Comparison of ENCODE assay signal across 26 cellular contexts in genomic region chr4:187016101-187016500, GRCh38.
DNase-seq lines count a peak whose midpoint lies in the region; ATAC-seq, FAIRE-seq and TF ChIP-seq lines count a peak whose summit lies in the region.
"Had no signal": no experiment of that assay in that cellular context is flagged by ENCODE, and none has a peak within 500 bp of the region (broad histone marks: within the 10 kb centered on the region; RNA-seq: fewer than 3 reads in every experiment).

No MANE protein-coding gene starts in this region.

- H3K9me3 ChIP-seq in small intestine (ENCODE audit: control insufficient read depth, low read depth), result no peaks in the 10 kb centered on the region
- H3K9me3 ChIP-seq: A549; BE2C; BLaER1 treated with 17β-estradiol and CSF1 and Interleukin-3, amounts not matched to agents 10 nM and 100 nM had no signal

- POLR2A ChIA-PET in activated CD4-positive, alpha-beta memory T cell treated with anti-CD3 and anti-CD28 coated beads for 36 hours (lab: Charles Lee), result no interaction called here

- no peak overlapping the region for H3K27ac ChIP-seq in small intestine (ENCODE audit: low read depth in 1 of 2, low read length in 1 of 2)
- H3K27ac ChIP-seq: A549; BLaER1 treated with 17β-estradiol and CSF1 and Interleukin-3, amounts not matched to agents 10 nM and 100 nM; GM23248 had no signal

- no peak overlapping the region for H3K4me3 Mint-ChIP-seq in activated CD4-positive, alpha-beta memory T cell treated with anti-CD3 and anti-CD28 coated beads for 36 hours
- H3K4me3 Mint-ChIP-seq in natural killer cell, result no peak overlapping the region
- H3K4me3 Mint-ChIP-seq: CD14-positive monocyte; CD4-positive, alpha-beta T cell; CD8-positive, alpha-beta memory T cell had no signal

- 69 to 85% (median 78%) methylated on average over 3 of the region's 3 CpGs for WGBS in small intestine, 3 donors

- peaks cover 3% of the 10 kb centered on the region for H3K9me3 Mint-ChIP-seq in activated CD4-positive, alpha-beta memory T cell treated with anti-CD3 and anti-CD28 coated beads for 36 hours
- H3K9me3 Mint-ChIP-seq in natural killer cell, result peaks cover 20 to 23% of the 10 kb centered on the region in 2 donors

- intact Hi-C loops in activated CD4-positive, alpha-beta memory T cell treated with anti-CD3 and anti-CD28 coated beads for 36 hours (cut with micrococcal nuclease), result no loop called here
- intact Hi-C loops in natural killer cell (cut with micrococcal nuclease), result no loop called here

- H3K27me3 ChIP-seq in small intestine (ENCODE audit: control insufficient read depth in 2 of 2, insufficient read depth in 2 of 2, low read length in 2 of 2), result no peaks in the 10 kb centered on the region
- H3K27me3 ChIP-seq: BE2C; BLaER1 treated with 17β-estradiol and CSF1 and Interleukin-3, amounts not matched to agents 10 nM and 100 nM had no signal

- no peaks in the 10 kb centered on the region for H3K4me1 Mint-ChIP-seq in activated CD4-positive, alpha-beta memory T cell treated with anti-CD3 and anti-CD28 coated beads for 36 hours (ENCODE audit: low read depth)
- no peaks in the 10 kb centered on the region for H3K4me1 Mint-ChIP-seq in natural killer cell
- H3K4me1 Mint-ChIP-seq: CD14-positive monocyte; CD8-positive, alpha-beta memory T cell had no signal

- no peaks in the 10 kb centered on the region for H3K36me3 Mint-ChIP-seq in activated CD4-positive, alpha-beta memory T cell treated with anti-CD3 and anti-CD28 coated beads for 36 hours
- H3K36me3 Mint-ChIP-seq in natural killer cell, result peaks cover 14% of the 10 kb centered on the region
- H3K36me3 Mint-ChIP-seq: CD14-positive monocyte; CD8-positive, alpha-beta memory T cell had no signal

- no peak overlapping the region for H3K4me3 ChIP-seq in small intestine (ENCODE audit: low read depth in 1 of 2, low read length in 2 of 2)
- H3K4me3 ChIP-seq: A549; BLaER1 treated with 17β-estradiol and CSF1 and Interleukin-3, amounts not matched to agents 10 nM and 100 nM; GM23248 had no signal

- CTCF ChIA-PET in activated CD4-positive, alpha-beta memory T cell treated with anti-CD3 and anti-CD28 coated beads for 36 hours (lab: Charles Lee), result no interaction called here

- TF ChIP-seq CTCF in natural killer cell (IDR thresholded peaks at IDR 0.05), result no peak

- no peaks in the 10 kb centered on the region for H3K36me3 ChIP-seq in small intestine (ENCODE audit: control insufficient read depth in 2 of 2, insufficient read depth in 2 of 2, low read length in 2 of 2)
- H3K36me3 ChIP-seq: BE2C; BLaER1 treated with 17β-estradiol and CSF1 and Interleukin-3, amounts not matched to agents 10 nM and 100 nM had no signal

- ATAC-seq in natural killer cell, result no peak
- ATAC-seq: A549 had no signal

- no peak overlapping the region for H3K27ac Mint-ChIP-seq in activated CD4-positive, alpha-beta memory T cell treated with anti-CD3 and anti-CD28 coated beads for 36 hours
- H3K27ac Mint-ChIP-seq in natural killer cell, result no peak overlapping the region
- H3K27ac Mint-ChIP-seq: CD4-positive, alpha-beta T cell; CD8-positive, alpha-beta memory T cell had no signal

- FAIRE-seq in endometrium (lab: Jason Lieb, UNC), result peak; percentile 50
- no peak for FAIRE-seq in small intestine (lab: Jason Lieb, UNC)
- FAIRE-seq: A549, D721Med, G401.6, GM12892, GM19239, H1 had no signal

- H3K4me1 ChIP-seq in small intestine (ENCODE audit: control insufficient read depth in 2 of 2, insufficient read depth in 1 of 2, low read depth in 1 of 2, low read length in 1 of 2), result no peaks in the 10 kb centered on the region
- H3K4me1 ChIP-seq: A549; BE2C; BLaER1 treated with 17β-estradiol and CSF1 and Interleukin-3, amounts not matched to agents 10 nM and 100 nM had no signal

- no peaks in the 10 kb centered on the region for H3K27me3 Mint-ChIP-seq in activated CD4-positive, alpha-beta memory T cell treated with anti-CD3 and anti-CD28 coated beads for 36 hours
- no peaks in the 10 kb centered on the region for H3K27me3 Mint-ChIP-seq in natural killer cell (ENCODE audit: low read depth in 2 of 2)
- H3K27me3 Mint-ChIP-seq: CD4-positive, alpha-beta T cell; CD8-positive, alpha-beta memory T cell had no signal

- peak; percentile 22 for DNase-seq in EL
- no peak for DNase-seq in activated CD4-positive, alpha-beta memory T cell treated with anti-CD3 and anti-CD28 coated beads for 36 hours
- DNase-seq in small intestine, result no peak
- no peak for DNase-seq in DMS114 treated with DMSO at 0.1 percent for 48 hours (lab: John Stamatoyannopoulos, UW; ENCODE audit: unreplicated experiment)
- no peak for DNase-seq in natural killer cell
- DNase-seq: 8988T; ACHN; AML-193; BE2C; CD4-positive, alpha-beta T cell; CD8-positive, alpha-beta memory T cell; DMS 273 treated with DMSO at 0.1 percent for 48 hours; DMS79; GM23248; H7; HCEC 1CT had no signal

TF ChIP-seq in PFSK-1, 5 proteins besides CTCF, POLR2A, EP300 and RAD21:
- TF ChIP-seq TAF1 (IDR thresholded peaks at IDR 0.05; ENCODE audit: borderline replicate concordance, insufficient read depth, low read length), result no peak
- TF ChIP-seq SIN3A (IDR thresholded peaks at IDR 0.05; ENCODE audit: borderline replicate concordance, insufficient read depth, low read length), result 0 out of 2 replicates have a peak, but pooled peaks have one; percentile 54
- TF ChIP-seq REST (IDR thresholded peaks at IDR 0.05; ENCODE audit: insufficient read depth in 1 of 2, low read depth in 2 of 2, low read length in 2 of 2), result no peak
